In genomic region chr1:113073457-113073950, GRCh38 we compare ENCODE assay signal across 1 cellular context.
TF ChIP-seq lines count a peak whose summit lies in the region.

No MANE protein-coding gene starts in this region.

TF ChIP-seq in HepG2, 621 proteins besides CTCF, POLR2A, EP300 and RAD21 (continued from another document and continues in another):
- TF ChIP-seq ARID4A (CRISPR knock-in tag; IDR thresholded peaks at IDR 0.05; ENCODE audit: borderline replicate concordance) (peak; percentile 67; the same call in 1 of the 2 replicates), SMYD3 (CRISPR knock-in tag; IDR thresholded peaks at IDR 0.05) (no peak), ZNF160 (CRISPR knock-in tag; IDR thresholded peaks at IDR 0.05) (peak; percentile 5; the same call in 1 of the 2 replicates), ZBTB25 (CRISPR knock-in tag; IDR thresholded peaks at IDR 0.05) (0 out of 2 replicates have a peak, but pooled peaks have one; percentile 21), ZNF460 (CRISPR knock-in tag; IDR thresholded peaks at IDR 0.05; ENCODE audit: borderline replicate concordance) (0 out of 2 replicates have a peak, but pooled peaks have one; percentile 2), ZNF547 (CRISPR knock-in tag; IDR thresholded peaks at IDR 0.05) (no peak), UBTF (CRISPR knock-in tag; IDR thresholded peaks at IDR 0.05) (peak; percentile 40; the same call in 1 of the 2 replicates), POGZ (CRISPR knock-in tag; IDR thresholded peaks at IDR 0.05) (peak; percentile 16; the same call in 1 of the 2 replicates), KLF13 (CRISPR knock-in tag; IDR thresholded peaks at IDR 0.05) (no peak), PRDM15 (CRISPR knock-in tag; IDR thresholded peaks at IDR 0.05) (no peak), AGO2 (optimal IDR thresholded peaks at IDR 0.05; ENCODE audit: low read depth, low read length) (peak; percentile 86), ZNF326 (CRISPR knock-in tag; IDR thresholded peaks at IDR 0.05; ENCODE audit: borderline replicate concordance) (no peak), ZNF660 (CRISPR knock-in tag; IDR thresholded peaks at IDR 0.05; ENCODE audit: borderline replicate concordance, low read depth) (no peak), GPN1 (CRISPR knock-in tag; IDR thresholded peaks at IDR 0.05; ENCODE audit: borderline replicate concordance) (no peak), ZNF83 (CRISPR knock-in tag; IDR thresholded peaks at IDR 0.05; ENCODE audit: borderline replicate concordance) (no peak), KDM5B (CRISPR knock-in tag; IDR thresholded peaks at IDR 0.05; ENCODE audit: borderline replicate concordance) (peak; percentile 64; the same call in 1 of the 2 replicates), ZNF24 (IDR thresholded peaks at IDR 0.05) (no peak), ZNF281 (CRISPR knock-in tag; IDR thresholded peaks at IDR 0.05; ENCODE audit: borderline replicate concordance) (no peak), SMAD1 (CRISPR knock-in tag; IDR thresholded peaks at IDR 0.05; ENCODE audit: borderline replicate concordance, low read depth) (no peak), ZNF615 (CRISPR knock-in tag; IDR thresholded peaks at IDR 0.05; ENCODE audit: borderline replicate concordance) (no peak), ZNF441 (CRISPR knock-in tag; IDR thresholded peaks at IDR 0.05; ENCODE audit: borderline replicate concordance) (0 out of 2 replicates have a peak, but pooled peaks have one; percentile 42), ZNF383 (CRISPR knock-in tag; IDR thresholded peaks at IDR 0.05; ENCODE audit: borderline replicate concordance) (no peak), ZNF576 (CRISPR knock-in tag; IDR thresholded peaks at IDR 0.05) (no peak), HOXA9 (CRISPR knock-in tag; IDR thresholded peaks at IDR 0.05; ENCODE audit: borderline replicate concordance) (0 out of 2 replicates have a peak, but pooled peaks have one; percentile 25), HDAC2 (CRISPR knock-in tag; IDR thresholded peaks at IDR 0.05) (no peak), ZBTB34 (CRISPR knock-in tag; IDR thresholded peaks at IDR 0.05) (no peak), STAG1 (CRISPR knock-in tag; IDR thresholded peaks at IDR 0.05) (peak; percentile 37), BRCA1 (CRISPR knock-in tag; IDR thresholded peaks at IDR 0.05) (no peak), ZNF780A (CRISPR knock-in tag; IDR thresholded peaks at IDR 0.05) (no peak), TEAD3 (CRISPR knock-in tag; optimal IDR thresholded peaks at IDR 0.05; ENCODE audit: borderline replicate concordance) (peak; percentile 6), ESRRA (CRISPR knock-in tag; IDR thresholded peaks at IDR 0.05; ENCODE audit: low read depth) (no peak), ZNF709 (CRISPR knock-in tag; IDR thresholded peaks at IDR 0.05) (no peak), ZBTB8A (CRISPR knock-in tag; IDR thresholded peaks at IDR 0.05; ENCODE audit: borderline replicate concordance, low read depth) (no peak), LRRFIP1 (CRISPR knock-in tag; conservative IDR thresholded peaks at IDR 0.05) (no peak), PAXIP1 (CRISPR knock-in tag; conservative IDR thresholded peaks at IDR 0.05) (0 out of 2 replicates have a peak, but pooled peaks have one; percentile 22)
